In genomic region chr6:151067684-151068596, GRCh38 we compare ENCODE assay signal across 9 cellular contexts.
A peak's percentile ranks its signal among the peaks of the same experiment; 100 is the strongest.
DNase-seq lines count a peak whose midpoint lies in the region; ATAC-seq and TF ChIP-seq lines count a peak whose summit lies in the region.
"Had no signal": no experiment of that assay in that cellular context is flagged by ENCODE, and none has a peak within 500 bp of the region (broad histone marks: within the 10 kb centered on the region; RNA-seq: fewer than 3 reads in every experiment).

No MANE protein-coding gene starts in this region.

- H3K4me3 ChIP-seq in fibroblast of lung (replicated peaks in 1 of 4; ENCODE audit: control extremely low read depth in 1 of 4, insufficient read depth in 1 of 4, low read depth in 3 of 4, low read length in 4 of 4) (peak overlapping the region in 3 of 4 experiments; percentile 4 to 12 (median 6)), ovary (no peak overlapping the region), WERI-Rb-1 (ENCODE audit: low read depth, low read length) (no peak overlapping the region)

- no peak for ATAC-seq in GM18870 (IDR thresholded peaks at IDR 0.05; ENCODE audit: unreplicated experiment)
- ATAC-seq in stimulated activated naive CD8-positive, alpha-beta T cell treated with anti-CD3 and anti-CD28 coated beads, Interleukin-15, amount 100 ng/mL, for 72 hours = no peak

- H3K36me3 ChIP-seq in fibroblast of lung (ENCODE audit: control insufficient read depth, insufficient read depth, low read length) (peaks cover 4% of the 10 kb centered on the region), ovary (no peaks in the 10 kb centered on the region), WERI-Rb-1 (no peaks in the 10 kb centered on the region)

- peak overlapping the region; percentile 63 for H3K4me2 ChIP-seq in fibroblast of lung (ENCODE audit: extremely low read depth, insufficient read depth, low read length)

- H3K27me3 Mint-ChIP-seq in stimulated activated naive CD8-positive, alpha-beta T cell treated with anti-CD3 and anti-CD28 coated beads, Interleukin-15, amount 100 ng/mL, for 72 hours = no peaks in the 10 kb centered on the region
- H3K27me3 Mint-ChIP-seq: activated naive CD8-positive, alpha-beta T cell had no signal

- H3K27ac Mint-ChIP-seq in stimulated activated naive CD8-positive, alpha-beta T cell treated with anti-CD3 and anti-CD28 coated beads, Interleukin-15, amount 100 ng/mL, for 72 hours = no peak overlapping the region
- H3K27ac Mint-ChIP-seq: activated naive CD8-positive, alpha-beta T cell had no signal

- WGBS in ovary, 3 donors = 10 to 17% (median 13%) methylated on average over 14 of the region's 14 CpGs

- H3K4me1 ChIP-seq in fibroblast of lung (ENCODE audit: control insufficient read depth, extremely low read depth, insufficient read depth, low read length) (peaks cover 27% of the 10 kb centered on the region), ovary (ENCODE audit: insufficient read depth) (peaks cover 19% of the 10 kb centered on the region)

- H3K27me3 ChIP-seq in fibroblast of lung (ENCODE audit: control insufficient read depth, insufficient read depth, low read length) (no peaks in the 10 kb centered on the region), ovary (no peaks in the 10 kb centered on the region), WERI-Rb-1 (ENCODE audit: insufficient read depth, low read depth, severe bottlenecking) (no peaks in the 10 kb centered on the region)

- H2AFZ ChIP-seq in fibroblast of lung (ENCODE audit: low read length) = no peak overlapping the region

- TF ChIP-seq CTCF in fibroblast of lung (conservative IDR thresholded peaks at IDR 0.05 in 1 of 2, IDR thresholded peaks at IDR 0.05 in 1 of 2; ENCODE audit: low read depth in 1 of 2, low read length in 2 of 2) (no peak), ovary (IDR thresholded peaks at IDR 0.05) (no peak), WERI-Rb-1 (IDR thresholded peaks at IDR 0.05; ENCODE audit: low read depth, low read length) (no peak)

- H3K4me1 Mint-ChIP-seq in stimulated activated naive CD8-positive, alpha-beta T cell treated with anti-CD3 and anti-CD28 coated beads, Interleukin-15, amount 100 ng/mL, for 72 hours = no peaks in the 10 kb centered on the region

- no peak overlapping the region for H3K4me3 Mint-ChIP-seq in stimulated activated naive CD8-positive, alpha-beta T cell treated with anti-CD3 and anti-CD28 coated beads, Interleukin-15, amount 100 ng/mL, for 72 hours
- H3K4me3 Mint-ChIP-seq: activated naive CD8-positive, alpha-beta T cell had no signal

- no peaks in the 10 kb centered on the region for H3K9me3 ChIP-seq in fibroblast of lung (ENCODE audit: control insufficient read depth, insufficient read depth, low read depth, low read length)
- no peaks in the 10 kb centered on the region for H3K9me3 ChIP-seq in ovary
- no peaks in the 10 kb centered on the region for H3K9me3 ChIP-seq in WERI-Rb-1 (ENCODE audit: severe bottlenecking)

- DNase-seq in COLO668 (lab: John Stamatoyannopoulos, UW; ENCODE audit: unreplicated experiment) (peak; percentile 8), NCI-H748 treated with DMSO at 0.1 percent for 48 hours (lab: John Stamatoyannopoulos, UW) (peak; percentile 51), fibroblast of lung (ENCODE audit: low read depth in 2 of 2) (peak; percentile 99), ovary (peak; percentile 63 to 85 (median 71)), NCI-H128 (lab: John Stamatoyannopoulos, UW; ENCODE audit: unreplicated experiment) (no peak), WERI-Rb-1 (no peak)
- no peak for DNase-seq in stimulated activated naive CD8-positive, alpha-beta T cell treated with anti-CD3 and anti-CD28 coated beads, Interleukin-15, amount 100 ng/mL, for 72 hours

- H3K27ac ChIP-seq in fibroblast of lung (ENCODE audit: insufficient read depth, low read length) (peak overlapping the region; percentile 86), ovary (peak overlapping the region; percentile 23 to 77), WERI-Rb-1 (no peak overlapping the region)

- no peak for TF ChIP-seq POLR2A in ovary (IDR thresholded peaks at IDR 0.05)

- H4K20me1 ChIP-seq in fibroblast of lung (ENCODE audit: control insufficient read depth, extremely low read depth, insufficient read depth, low read length) = no peaks in the 10 kb centered on the region

- H3K79me2 ChIP-seq in fibroblast of lung (ENCODE audit: control insufficient read depth, insufficient read depth, low read length) = no peaks in the 10 kb centered on the region

- H3K9ac ChIP-seq in fibroblast of lung (ENCODE audit: insufficient read depth, low read length) = peak overlapping the region; percentile 34

- intact Hi-C loops in ovary (cut with DNase I) = no loop called here

- no peak for TF ChIP-seq EP300 in ovary (IDR thresholded peaks at IDR 0.05)

- peaks cover 6 to 7% of the 10 kb centered on the region in 2 donors for H3K9me3 Mint-ChIP-seq in stimulated activated naive CD8-positive, alpha-beta T cell treated with anti-CD3 and anti-CD28 coated beads, Interleukin-15, amount 100 ng/mL, for 72 hours

Comparison
In these comparisons a context has a peak if more than half of its experiments do, and no peak if none do; other contexts are left out.
1. DNase-seq: peak in COLO668 (single experiment), NCI-H748 treated with DMSO at 0.1 percent for 48 hours (single experiment), fibroblast of lung (2 of 2) and ovary (5 of 5); none in NCI-H128 (single experiment), WERI-Rb-1 (single experiment) and stimulated activated naive CD8-positive, alpha-beta T cell treated with anti-CD3 and anti-CD28 coated beads, Interleukin-15, amount 100 ng/mL, for 72 hours (0 of 2).
2. H3K4me3 ChIP-seq: peak in fibroblast of lung (3 of 4); none in ovary (single experiment) and WERI-Rb-1 (single experiment).